ENCODE assay signal across 8 cellular contexts in the genomic region with DNA sequence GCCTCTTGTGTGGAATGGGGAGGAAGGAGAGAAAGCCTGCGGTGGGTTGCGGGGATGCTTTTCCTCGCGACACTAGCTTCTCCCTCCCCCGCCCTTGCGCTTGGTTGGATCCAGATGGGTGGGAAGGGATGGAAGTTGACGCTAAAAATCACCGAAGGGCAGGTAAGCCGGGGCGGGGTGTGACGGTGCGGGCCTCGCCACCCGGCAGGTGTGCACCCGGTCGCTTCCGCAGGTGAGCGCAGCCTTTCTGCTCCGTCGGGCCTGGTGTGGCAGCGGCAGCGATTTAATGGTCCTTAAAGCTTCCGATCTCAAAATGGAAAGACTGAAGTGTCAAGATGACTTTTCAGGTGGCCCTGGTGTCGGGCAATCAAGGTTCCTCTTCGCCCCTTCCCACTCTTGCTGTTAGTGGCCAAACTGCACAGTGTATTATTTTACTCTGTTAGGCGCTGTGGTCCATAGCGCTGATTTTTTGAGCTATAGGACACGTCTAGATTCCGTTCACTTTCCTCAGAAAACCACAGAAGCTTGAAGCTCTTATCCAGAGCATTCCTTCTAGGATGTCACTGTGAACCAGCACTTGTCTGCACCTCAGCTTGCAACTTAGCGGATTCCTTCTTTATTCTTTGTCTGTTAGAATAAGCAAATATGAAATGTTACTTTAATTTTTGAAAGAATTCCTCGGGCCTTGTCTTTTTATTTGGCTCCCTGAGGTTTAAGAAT. TPM values are rescaled to one million over a fixed set of nuclear protein-coding genes. Genes with fewer than 3 reads are reported as not detected.
DNase-seq lines count a peak whose midpoint lies in the region; TF ChIP-seq lines count a peak whose summit lies in the region.

No MANE protein-coding gene starts in this region.

- 2 to 9% methylated on average over 12 to 31 of the region's 31 CpGs for WGBS in testis, 2 donors

- H3K36me3 ChIP-seq in muscle layer of colon (ENCODE audit: insufficient read depth, low read length) (peaks cover 5% of the 10 kb centered on the region), testis (ENCODE audit: low read depth, missing control alignments) (no peaks in the 10 kb centered on the region)

- H3K27me3 ChIP-seq in muscle layer of colon (ENCODE audit: control insufficient read depth in 1 of 2, insufficient read depth in 2 of 2, low read length in 2 of 2) = no peaks in the 10 kb centered on the region
- no peaks in the 10 kb centered on the region for H3K27me3 ChIP-seq in testis

- intact Hi-C loops in testis (cut with DNase I; ENCODE audit: low total_unique reads) = loop anchor here (5.0 kb wide), 1 partner anchor 59 kb away; the partner anchor contains the start of gene HNRNPD

- DNase-seq in GM03348 (ENCODE audit: low spot score) = peak; percentile 45
- DNase-seq in HuH-7.5 (ENCODE audit: low spot score) = peak; percentile 18
- peak; percentile 37 for DNase-seq in activated CD4-positive, alpha-beta T cell treated with anti-CD3 and anti-CD28 coated beads for 1 hour
- peak; percentile 11 for DNase-seq in effector CD8-positive, alpha-beta T cell (lab: John Stamatoyannopoulos, UW)
- no peak for DNase-seq in testis
- no peak for DNase-seq in NCI-H2107 treated with DMSO at 0.1 percent for 48 hours (lab: John Stamatoyannopoulos, UW; ENCODE audit: unreplicated experiment)
- DNase-seq in amniotic stem cell (lab: John Stamatoyannopoulos, UW) = no peak

- H3K4me3 ChIP-seq in muscle layer of colon (ENCODE audit: low read depth in 1 of 2, low read length in 2 of 2) (peak overlapping the region; percentile 66 to 91), testis (peak overlapping the region; percentile 98)

- H3K9ac ChIP-seq in muscle layer of colon (ENCODE audit: low read length) = peak overlapping the region; percentile 46

- no peak for TF ChIP-seq POLR2A in testis (IDR thresholded peaks at IDR 0.05)

- TF ChIP-seq CTCF in testis (IDR thresholded peaks at IDR 0.05) = no peak

- H3K27ac ChIP-seq in muscle layer of colon (ENCODE audit: low read depth, low read length) (peak overlapping the region; percentile 99), testis (peak overlapping the region; percentile 98 to 99)

- H3K9me3 ChIP-seq in muscle layer of colon (ENCODE audit: low read length) = no peaks in the 10 kb centered on the region
- no peaks in the 10 kb centered on the region for H3K9me3 ChIP-seq in testis

- H3K4me1 ChIP-seq in muscle layer of colon (ENCODE audit: insufficient read depth, low read length) (peaks cover 29% of the 10 kb centered on the region), testis (peaks cover 9% of the 10 kb centered on the region)

RNA-seq across cellular contexts. Expression of gene ENOPH1, which starts 0.8 kb away (rescaled TPM):
- total RNA-seq in testis = 10 to 100 TPM; 13.9 to 20.8 TPM
- 19.9 TPM for polyA plus RNA-seq in testis (ENCODE audit: insufficient read depth, low read depth, low replicate concordance)

RNA-seq across cellular contexts. Expression of gene HNRNPDL, which starts 0.9 kb away (rescaled TPM):
- total RNA-seq in testis = 100 to 1,000 TPM; 203 to 218 TPM
- 226 TPM for polyA plus RNA-seq in testis (ENCODE audit: insufficient read depth, low read depth, low replicate concordance)

RNA-seq across cellular contexts. Expression of gene HNRNPD, which starts 57.4 kb away (rescaled TPM):
- 100 to 1,000 TPM; 114 to 118 TPM for total RNA-seq in testis
- polyA plus RNA-seq in testis (ENCODE audit: insufficient read depth, low read depth, low replicate concordance) = 221 TPM

Comparison
In these comparisons a context has a peak if more than half of its experiments do, and no peak if none do; other contexts are left out.
1. DNase-seq: peak in GM03348 (single experiment), HuH-7.5 (single experiment), activated CD4-positive, alpha-beta T cell treated with anti-CD3 and anti-CD28 coated beads for 1 hour (single experiment) and effector CD8-positive, alpha-beta T cell (single experiment); none in testis (single experiment), NCI-H2107 treated with DMSO at 0.1 percent for 48 hours (single experiment) and amniotic stem cell (single experiment).